27 cellular contexts compared by ENCODE assay signal in genomic region chr10:393346-393745, GRCh38.
"Had no signal": no experiment of that assay in that cellular context is flagged by ENCODE, and none has a peak within 500 bp of the region (broad histone marks: within the 10 kb centered on the region; RNA-seq: fewer than 3 reads in every experiment).

No MANE protein-coding gene starts in this region.

- H3K4me3 Mint-ChIP-seq: activated CD4-positive, alpha-beta memory T cell treated with anti-CD3 and anti-CD28 coated beads, Interleukin-2, amount 10 ng/mL, durations not matched to agents 7 days and 5 days; activated CD4-positive, alpha-beta T cell treated with anti-CD3 and anti-CD28 coated beads, Interleukin-2, amount 10 ng/mL, durations not matched to agents 7 days and 5 days; activated naive CD4-positive, alpha-beta T cell treated with anti-CD3 and anti-CD28 coated beads, Interleukin-2, amount 10 ng/mL, durations not matched to agents 7 days and 5 days; activated naive CD8-positive, alpha-beta T cell treated with anti-CD3 and anti-CD28 coated beads, Interleukin-2, amount 10 ng/mL, durations not matched to agents 7 days and 5 days; activated T-cell treated with anti-CD3 and anti-CD28 coated beads, Interleukin-2, amount 50 U/mL, for 24 hours; activated T-cell treated with anti-CD3 and anti-CD28 coated beads, Interleukin-2, amount 50 U/mL, for 72 hours; central memory CD8-positive, alpha-beta T cell; WTC11 had no signal

- H3K27me3 Mint-ChIP-seq: activated CD4-positive, alpha-beta memory T cell treated with anti-CD3 and anti-CD28 coated beads, Interleukin-2, amount 10 ng/mL, durations not matched to agents 7 days and 5 days; activated CD4-positive, alpha-beta T cell treated with anti-CD3 and anti-CD28 coated beads, Interleukin-2, amount 10 ng/mL, durations not matched to agents 7 days and 5 days; activated T-cell treated with anti-CD3 and anti-CD28 coated beads, Interleukin-2, amount 50 U/mL, for 24 hours; central memory CD8-positive, alpha-beta T cell; effector memory CD8-positive, alpha-beta T cell had no signal

- ATAC-seq: activated naive CD4-positive, alpha-beta T cell treated with anti-CD3 and anti-CD28 coated beads, Interleukin-2, amount 50 U/mL, for 72 hours; activated T-cell treated with anti-CD3 and anti-CD28 coated beads, Interleukin-2, amount 50 U/mL, for 72 hours; effector memory CD8-positive, alpha-beta T cell; gastroesophageal sphincter had no signal

- H3K27me3 ChIP-seq: ascending aorta, brain microvascular endothelial cell, esophagus squamous epithelium, gastroesophageal sphincter had no signal

- H3K9me3 Mint-ChIP-seq: activated CD4-positive, alpha-beta memory T cell treated with anti-CD3 and anti-CD28 coated beads, Interleukin-2, amount 10 ng/mL, durations not matched to agents 7 days and 5 days; activated CD4-positive, alpha-beta T cell treated with anti-CD3 and anti-CD28 coated beads, Interleukin-2, amount 10 ng/mL, durations not matched to agents 7 days and 5 days; activated naive CD4-positive, alpha-beta T cell treated with anti-CD3 and anti-CD28 coated beads, Interleukin-2, amount 10 ng/mL, durations not matched to agents 7 days and 5 days; activated naive CD4-positive, alpha-beta T cell treated with anti-CD3 and anti-CD28 coated beads, Interleukin-2, amount 50 U/mL, for 72 hours; activated naive CD8-positive, alpha-beta T cell treated with anti-CD3 and anti-CD28 coated beads, Interleukin-2, amount 10 ng/mL, durations not matched to agents 7 days and 5 days; activated T-cell treated with anti-CD3 and anti-CD28 coated beads, Interleukin-2, amount 50 U/mL, for 24 hours; activated T-cell treated with anti-CD3 and anti-CD28 coated beads, Interleukin-2, amount 50 U/mL, for 72 hours; central memory CD8-positive, alpha-beta T cell; effector memory CD8-positive, alpha-beta T cell; WTC11 had no signal

- DNase-seq: activated CD4-positive, alpha-beta memory T cell treated with anti-CD3 and anti-CD28 coated beads, Interleukin-2, amount 10 ng/mL, durations not matched to agents 7 days and 5 days; activated CD4-positive, alpha-beta T cell treated with anti-CD3 and anti-CD28 coated beads for 1 hour; activated CD4-positive, alpha-beta T cell treated with anti-CD3 and anti-CD28 coated beads for 4 hours; activated CD4-positive, alpha-beta T cell treated with anti-CD3 and anti-CD28 coated beads, Interleukin-2, amount 10 ng/mL, durations not matched to agents 7 days and 5 days; activated CD4-positive, alpha-beta T cell treated with anti-CD3 and anti-CD28 coated beads, Interleukin-2, amount 50 U/mL, for 4 hours; activated CD8-positive, alpha-beta memory T cell treated with anti-CD3 and anti-CD28 coated beads, Interleukin-2, amount 50 U/mL, for 48 hours; activated gamma-delta T cell; activated naive CD4-positive, alpha-beta T cell; activated naive CD4-positive, alpha-beta T cell treated with anti-CD3 and anti-CD28 coated beads, Interleukin-2, amount 10 ng/mL, durations not matched to agents 7 days and 5 days; activated naive CD8-positive, alpha-beta T cell treated with anti-CD3 and anti-CD28 coated beads, Interleukin-2, amount 10 ng/mL, durations not matched to agents 7 days and 5 days; activated T-cell treated with anti-CD3 and anti-CD28 coated beads for 4 hours; activated T-cell treated with anti-CD3 and anti-CD28 coated beads, Interleukin-2, amount 50 U/mL, for 24 hours; activated T-cell treated with anti-CD3 and anti-CD28 coated beads, Interleukin-2, amount 50 U/mL, for 72 hours; brain microvascular endothelial cell; cortex of kidney; dermis blood vessel endothelial cell; effector CD4-positive, alpha-beta T cell; effector memory CD8-positive, alpha-beta T cell; esophagus squamous epithelium; foreskin melanocyte; T-helper 1 cell; T-helper 2 cell had no signal

- H3K36me3 Mint-ChIP-seq: activated naive CD4-positive, alpha-beta T cell treated with anti-CD3 and anti-CD28 coated beads, Interleukin-2, amount 10 ng/mL, durations not matched to agents 7 days and 5 days; activated naive CD4-positive, alpha-beta T cell treated with anti-CD3 and anti-CD28 coated beads, Interleukin-2, amount 50 U/mL, for 72 hours; activated naive CD8-positive, alpha-beta T cell treated with anti-CD3 and anti-CD28 coated beads, Interleukin-2, amount 10 ng/mL, durations not matched to agents 7 days and 5 days; WTC11 had no signal

- H3K9me3 ChIP-seq: ascending aorta, esophagus squamous epithelium, gastroesophageal sphincter had no signal

- H3K27ac ChIP-seq: brain microvascular endothelial cell had no signal

- H3K27ac Mint-ChIP-seq: activated CD4-positive, alpha-beta memory T cell treated with anti-CD3 and anti-CD28 coated beads, Interleukin-2, amount 10 ng/mL, durations not matched to agents 7 days and 5 days; activated CD4-positive, alpha-beta T cell treated with anti-CD3 and anti-CD28 coated beads, Interleukin-2, amount 10 ng/mL, durations not matched to agents 7 days and 5 days; activated naive CD4-positive, alpha-beta T cell treated with anti-CD3 and anti-CD28 coated beads, Interleukin-2, amount 10 ng/mL, durations not matched to agents 7 days and 5 days; activated naive CD8-positive, alpha-beta T cell treated with anti-CD3 and anti-CD28 coated beads, Interleukin-2, amount 10 ng/mL, durations not matched to agents 7 days and 5 days; activated T-cell treated with anti-CD3 and anti-CD28 coated beads, Interleukin-2, amount 50 U/mL, for 24 hours; activated T-cell treated with anti-CD3 and anti-CD28 coated beads, Interleukin-2, amount 50 U/mL, for 72 hours had no signal

- H3K4me3 ChIP-seq: ascending aorta, esophagus squamous epithelium, gastroesophageal sphincter had no signal

- H3K4me1 Mint-ChIP-seq: activated CD4-positive, alpha-beta memory T cell treated with anti-CD3 and anti-CD28 coated beads, Interleukin-2, amount 10 ng/mL, durations not matched to agents 7 days and 5 days; activated CD4-positive, alpha-beta T cell treated with anti-CD3 and anti-CD28 coated beads, Interleukin-2, amount 10 ng/mL, durations not matched to agents 7 days and 5 days; activated naive CD4-positive, alpha-beta T cell treated with anti-CD3 and anti-CD28 coated beads, Interleukin-2, amount 10 ng/mL, durations not matched to agents 7 days and 5 days had no signal
